Comparison of ENCODE assay signal across 16 cellular contexts in genomic region chr10:15320522-15321203, GRCh38. TPM values are rescaled to one million over a fixed set of nuclear protein-coding genes. Genes with fewer than 3 reads are reported as not detected.
DNase-seq lines count a peak whose midpoint lies in the region; ATAC-seq, FAIRE-seq and TF ChIP-seq lines count a peak whose summit lies in the region.
"Had no signal": no experiment of that assay in that cellular context is flagged by ENCODE, and none has a peak within 500 bp of the region (broad histone marks: within the 10 kb centered on the region; RNA-seq: fewer than 3 reads in every experiment).

No MANE protein-coding gene starts in this region.

- WGBS in K562 (ENCODE audit: insufficient coverage, low coverage, missing lambda C conversion rate) = 39% methylated on average over 3 of the region's 3 CpGs
- WGBS in right lobe of liver (ENCODE audit: insufficient coverage, low coverage, low lambda C conversion rate, missing lambda C conversion rate) = 52% methylated on average over 3 of the region's 3 CpGs

- no peak overlapping the region for H3K9ac ChIP-seq in K562 (ENCODE audit: insufficient read depth in 1 of 2, low read depth in 2 of 2, low read length in 2 of 2)
- H3K9ac ChIP-seq: BLaER1 treated with 17β-estradiol and CSF1 and Interleukin-3, amounts not matched to agents 10 nM and 100 nM had no signal

- DNase-seq in left ventricle myocardium inferior (no peak), left cardiac atrium (no peak), K562 (ENCODE audit: extremely low read depth in 1 of 4, low spot score in 3 of 4) (no peak), right lobe of liver (no peak)
- DNase-seq in CD8-positive, alpha-beta memory T cell = no peak
- DNase-seq: 8988T, NCI-H1436 treated with DMSO at 0.1 percent for 48 hours, NCI-H2081 treated with DMSO at 0.1 percent for 48 hours, NCI-H226, NCI-H526 treated with DMSO at 0.1 percent for 48 hours, PC-3 had no signal

- TF ChIP-seq CTCF in left ventricle myocardium inferior (IDR thresholded peaks at IDR 0.05; ENCODE audit: borderline replicate concordance) (no peak), K562 (IDR thresholded peaks at IDR 0.05 in 2 of 3, conservative IDR thresholded peaks at IDR 0.05 in 1 of 3; ENCODE audit: insufficient read depth in 2 of 3, low read depth in 1 of 3, low read length in 3 of 3) (no peak), right lobe of liver (IDR thresholded peaks at IDR 0.05) (no peak)

- CTCF ChIA-PET in K562 (lab: Yijun Ruan, JAX; ENCODE audit: low intra/inter-chr PET ratio) = no interaction called here
- CTCF ChIA-PET in CD8-positive, alpha-beta memory T cell (lab: Charles Lee) = no interaction called here

- no peak for ATAC-seq in left cardiac atrium
- no peak for ATAC-seq in K562
- ATAC-seq in right lobe of liver = peak; percentile 37 to 64 (median 54)
- no peak for ATAC-seq in GM21825 (IDR thresholded peaks at IDR 0.05; ENCODE audit: unreplicated experiment)
- no peak for ATAC-seq in GM18867 (IDR thresholded peaks at IDR 0.05; ENCODE audit: unreplicated experiment)
- ATAC-seq in HG02884 (IDR thresholded peaks at IDR 0.05; ENCODE audit: unreplicated experiment) = no peak
- ATAC-seq: PC-3 had no signal

- no peak overlapping the region for H3K27ac Mint-ChIP-seq in CD8-positive, alpha-beta memory T cell

- H3K36me3 ChIP-seq in left ventricle myocardium inferior (no peaks in the 10 kb centered on the region), K562 (ENCODE audit: control insufficient read depth, insufficient read depth, low read length) (no peaks in the 10 kb centered on the region), right lobe of liver (no peaks in the 10 kb centered on the region)
- no peaks in the 10 kb centered on the region for H3K36me3 ChIP-seq in CD8-positive, alpha-beta memory T cell (ENCODE audit: insufficient read depth, low read length)
- H3K36me3 ChIP-seq: HAP-1 had no signal

- no peaks in the 10 kb centered on the region for H3K9me1 ChIP-seq in K562 (ENCODE audit: control insufficient read depth, insufficient read depth, low read length)

- peaks cover 1 to 14% of the 10 kb centered on the region in 2 donors for H3K27me3 Mint-ChIP-seq in CD8-positive, alpha-beta memory T cell

- POLR2A ChIA-PET in K562 (lab: Yijun Ruan, JAX) = interaction anchor here (0.8 to 1.0 kb wide), 2 partner anchors 16 to 1999 kb away, joined by 3 read pairs; no protein-coding TSS in a partner anchor
- POLR2A ChIA-PET in CD8-positive, alpha-beta memory T cell (lab: Charles Lee) = no interaction called here

- intact Hi-C loops in left ventricle myocardium inferior (cut with micrococcal nuclease) = no loop called here
- intact Hi-C loops in left cardiac atrium (cut with DNase I) = no loop called here
- intact Hi-C loops in K562 (cut with micrococcal nuclease) = no loop called here
- intact Hi-C loops in right lobe of liver (cut with DNase I) = no loop called here

- TF ChIP-seq POLR2A in K562 (conservative IDR thresholded peaks at IDR 0.05) (no peak), right lobe of liver (IDR thresholded peaks at IDR 0.05) (no peak)

- peaks cover 0 to 2% (median 1%) of the 10 kb centered on the region in 3 donors for H3K4me1 Mint-ChIP-seq in CD8-positive, alpha-beta memory T cell

- no peak overlapping the region for H3K4me3 Mint-ChIP-seq in CD8-positive, alpha-beta memory T cell

- no peak for FAIRE-seq in K562 (lab: Jason Lieb, UNC)

- no peak for TF ChIP-seq RAD21 in K562 (CRISPR knock-in tag; conservative IDR thresholded peaks at IDR 0.05 in 1 of 2, IDR thresholded peaks at IDR 0.05 in 1 of 2)

- H3K9me3 ChIP-seq in left ventricle myocardium inferior (replicated peaks) (peaks cover 3% of the 10 kb centered on the region), K562 (replicated peaks; ENCODE audit: control insufficient read depth, insufficient read depth, low read depth, low read length) (no peaks in the 10 kb centered on the region; the same call in 1 of the 2 replicates), right lobe of liver (no peaks in the 10 kb centered on the region)
- H3K9me3 ChIP-seq in CD8-positive, alpha-beta memory T cell (ENCODE audit: low read length) = no peaks in the 10 kb centered on the region
- H3K9me3 ChIP-seq: HAP-1 had no signal

- in situ Hi-C loops in K562 (cut with MboI) = no loop called here

- no peaks in the 10 kb centered on the region for H3K36me3 Mint-ChIP-seq in CD8-positive, alpha-beta memory T cell

- no peak for TF ChIP-seq EP300 in K562 (IDR thresholded peaks at IDR 0.05; ENCODE audit: low read length)

- BruUV-seq in K562 (replicated peaks; lab: Mats Ljungman, UMichigan) = no TSS peak

- H3K4me1 ChIP-seq in left ventricle myocardium inferior = peaks cover 49% of the 10 kb centered on the region
- peaks cover 0 to 10% of the 10 kb centered on the region in 2 experiments; a peak in 2 of 5 replicates for H3K4me1 ChIP-seq in K562 (replicated peaks in 1 of 2; ENCODE audit: control insufficient read depth in 2 of 2, insufficient read depth in 2 of 2, low read length in 2 of 2)
- peaks cover 0 to 18% (median 4%) of the 10 kb centered on the region in 4 donors for H3K4me1 ChIP-seq in right lobe of liver
- no peaks in the 10 kb centered on the region for H3K4me1 ChIP-seq in CD8-positive, alpha-beta memory T cell (ENCODE audit: insufficient read depth, low read length)

- H3K27me3 ChIP-seq in left ventricle myocardium inferior (ENCODE audit: low read depth) = no peaks in the 10 kb centered on the region
- H3K27me3 ChIP-seq in K562 (ENCODE audit: control insufficient read depth in 2 of 2, insufficient read depth in 2 of 2, low read length in 2 of 2) = no peaks in the 10 kb centered on the region
- no peaks in the 10 kb centered on the region for H3K27me3 ChIP-seq in right lobe of liver
- H3K27me3 ChIP-seq in CD8-positive, alpha-beta memory T cell (ENCODE audit: insufficient read depth, low read length, poor library complexity, severe bottlenecking) = no peaks in the 10 kb centered on the region
- H3K27me3 ChIP-seq: BLaER1 treated with 17β-estradiol and CSF1 and Interleukin-3, amounts not matched to agents 10 nM and 100 nM had no signal

- H4K20me1 ChIP-seq in K562 (replicated peaks; ENCODE audit: control insufficient read depth, insufficient read depth, low read length) = no peaks in the 10 kb centered on the region

- no peak overlapping the region for H2AFZ ChIP-seq in K562 (ENCODE audit: low read depth, low read length)

- no peak overlapping the region for H3K4me2 ChIP-seq in K562 (ENCODE audit: insufficient read depth, low read length)
- H3K4me2 ChIP-seq: BLaER1 treated with 17β-estradiol and CSF1 and Interleukin-3, amounts not matched to agents 10 nM and 100 nM had no signal

- peak overlapping the region; percentile 39 for H3K27ac ChIP-seq in left ventricle myocardium inferior (replicated peaks)
- H3K27ac ChIP-seq in K562 (ENCODE audit: extremely low read depth, low read depth, low read length) = no peak overlapping the region
- H3K27ac ChIP-seq in right lobe of liver = no peak overlapping the region
- H3K27ac ChIP-seq in CD8-positive, alpha-beta memory T cell (ENCODE audit: low read depth, low read length) = no peak overlapping the region
- H3K27ac ChIP-seq: BLaER1 treated with 17β-estradiol and CSF1 and Interleukin-3, amounts not matched to agents 10 nM and 100 nM had no signal

- H3K9me3 Mint-ChIP-seq in CD8-positive, alpha-beta memory T cell = no peaks in the 10 kb centered on the region

- no peak overlapping the region for H3K4me3 ChIP-seq in left ventricle myocardium inferior
- no peak overlapping the region for H3K4me3 ChIP-seq in K562
- no peak overlapping the region for H3K4me3 ChIP-seq in right lobe of liver
- H3K4me3 ChIP-seq in CD8-positive, alpha-beta memory T cell (ENCODE audit: low read length) = no peak overlapping the region
- H3K4me3 ChIP-seq: BLaER1 treated with 17β-estradiol and CSF1 and Interleukin-3, amounts not matched to agents 10 nM and 100 nM; HAP-1 had no signal

- no peaks in the 10 kb centered on the region for H3K79me2 ChIP-seq in K562 (ENCODE audit: control insufficient read depth, insufficient read depth, low read length)

TF ChIP-seq in K562, 482 proteins besides CTCF, POLR2A, EP300 and RAD21 (continues in another document):
- TF ChIP-seq ZNF764 (CRISPR knock-in tag; IDR thresholded peaks at IDR 0.05; ENCODE audit: low read depth) = peak; percentile 84

RNA-seq across cellular contexts. Expression of gene FAM171A1, which starts 50.4 kb away (rescaled TPM):
- total RNA-seq in left ventricle myocardium inferior = 8.3 TPM
- 10 to 100 TPM; 14.8 to 16.1 TPM for total RNA-seq in left cardiac atrium
- 1.8 and 5.6 TPM in 2 replicates for total RNA-seq in K562 (2011; cell fraction: chromatin; rRNA removed; ENCODE audit: low replicate concordance)
- total RNA-seq in K562 (2011; cell fraction: nucleolus; rRNA removed) = 2.9 and 5.2 TPM in 2 replicates
- 3.8 and 6.3 TPM in 2 replicates for total RNA-seq in K562 (2011; cell fraction: nucleoplasm; rRNA removed)
- total RNA-seq in K562 (2014; rRNA removed) = 4.5 and 5.2 TPM in 2 replicates
- total RNA-seq in K562 (2014; rRNA removed; fragmentation: Illumina TruSeq; extraction: Trizol) = 2.8 and 3.3 TPM in 2 replicates
- total RNA-seq in K562 (2015; rRNA removed; fragmentation: Illumina TruSeq; extraction: Trizol) = 4.5 and 4.8 TPM in 2 replicates
- total RNA-seq in K562 (2021) = 7.7 and 8.2 TPM in 2 replicates
- polyA plus RNA-seq in K562 (2011; rRNA removed) = 7.8 and 14.2 TPM in 2 replicates
- 10.2 and 16.3 TPM in 2 replicates for polyA plus RNA-seq in K562 (2011; cell fraction: cytosol; rRNA removed)
- 6.8 and 8.9 TPM in 2 replicates for polyA plus RNA-seq in K562 (2011; cell fraction: nucleus; rRNA removed)
- polyA plus RNA-seq in K562 (2012) = 9.1 and 10.0 TPM in 2 replicates
- 6.9 and 7.3 TPM in 2 replicates for polyA plus RNA-seq in K562 (2014; fragmentation: Illumina TruSeq; extraction: Trizol)
- under 1 TPM; 0.51 to 0.94 TPM for polyA plus RNA-seq in K562 (2014; fragmentation: Nextera tagmentation; extraction: Ambion mirVana)
- 5.3 and 5.7 TPM in 2 replicates for polyA plus RNA-seq in K562 (2014; rRNA removed)
- 7.6 and 11.3 TPM in 2 replicates for polyA minus RNA-seq in K562 (2011; rRNA and poly(A)+ RNA removed)
- polyA minus RNA-seq in K562 (2011; cell fraction: cytosol; rRNA and poly(A)+ RNA removed) = 7.3 and 11.0 TPM in 2 replicates
- 2.8 and 3.8 TPM in 2 replicates for polyA minus RNA-seq in K562 (2011; cell fraction: nucleus; rRNA and poly(A)+ RNA removed)
- total RNA-seq in right lobe of liver = 10 to 100 TPM in 4 of 6 experiments, 1 to 10 TPM in 2; 6.1 to 12.1 (median 10.3) TPM
- 1 to 10 TPM; 4.2 to 4.9 TPM for total RNA-seq in CD8-positive, alpha-beta memory T cell
- polyA plus RNA-seq in CD8-positive, alpha-beta memory T cell = 9.7 TPM

Comparison
In these comparisons a context has a peak if more than half of its experiments do, and no peak if none do; other contexts are left out.
1. ATAC-seq: peak in right lobe of liver (4 of 4); none in left cardiac atrium (0 of 2), K562 (single experiment), GM21825 (single experiment), GM18867 (single experiment) and HG02884 (single experiment).